8 cellular contexts compared by ENCODE assay signal in the genomic region with DNA sequence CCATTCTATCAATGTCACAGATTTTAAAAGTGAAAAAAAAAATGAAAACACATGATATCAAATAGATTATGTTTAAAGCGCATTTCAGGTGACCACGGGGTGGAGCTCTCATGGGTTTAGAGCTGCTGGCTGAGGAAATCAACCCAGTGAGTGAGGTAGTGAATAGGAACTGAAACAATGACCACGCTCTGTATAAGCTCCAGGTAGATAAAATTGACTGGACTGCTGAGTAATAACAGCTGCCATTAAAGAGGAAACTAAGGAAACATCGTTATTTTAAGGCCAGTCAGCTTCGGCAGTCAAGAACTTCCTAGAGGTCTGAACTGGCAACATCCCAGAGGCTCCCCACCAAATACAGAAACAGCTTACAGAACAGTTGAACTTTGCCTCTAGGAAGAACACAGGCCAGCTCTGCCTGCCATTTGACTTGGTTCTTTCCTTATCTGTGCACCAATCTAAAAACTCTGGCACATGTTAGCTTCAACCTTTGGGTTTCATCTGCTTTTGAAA.
DNase-seq lines count a peak whose midpoint lies in the region; ATAC-seq, FAIRE-seq and TF ChIP-seq lines count a peak whose summit lies in the region.

No MANE protein-coding gene starts in this region.

- TF ChIP-seq EP300 in esophagus muscularis mucosa (IDR thresholded peaks at IDR 0.05) = no peak

- no peak overlapping the region for H3K27ac Mint-ChIP-seq in activated CD8-positive, alpha-beta memory T cell treated with anti-CD3 and anti-CD28 coated beads, Interleukin-2, amount 10 ng/mL, durations not matched to agents 7 days and 5 days

- H3K27me3 Mint-ChIP-seq in activated CD8-positive, alpha-beta memory T cell treated with anti-CD3 and anti-CD28 coated beads, Interleukin-2, amount 10 ng/mL, durations not matched to agents 7 days and 5 days = no peaks in the 10 kb centered on the region

- WGBS in esophagus muscularis mucosa = 40% methylated on average over 5 of the region's 5 CpGs
- 17 to 26% methylated on average over 5 of the region's 5 CpGs for WGBS in pancreas, 2 donors

- intact Hi-C loops in esophagus muscularis mucosa (cut with DNase I) = no loop called here
- intact Hi-C loops in pancreas (cut with DNase I) = no loop called here

- no peak overlapping the region for H3K27ac ChIP-seq in esophagus muscularis mucosa (replicated peaks in 1 of 4)
- no peak overlapping the region for H3K27ac ChIP-seq in pancreas

- TF ChIP-seq CTCF in esophagus muscularis mucosa (IDR thresholded peaks at IDR 0.05) (peak in 2 of 3 experiments; percentile 35 to 38), pancreas (IDR thresholded peaks at IDR 0.05) (peak in 2 of 4 donors; percentile 26 to 38)

- no peaks in the 10 kb centered on the region for H3K4me1 ChIP-seq in esophagus muscularis mucosa
- no peaks in the 10 kb centered on the region for H3K4me1 ChIP-seq in pancreas

- FAIRE-seq in RCC 7860 (lab: Jason Lieb, UNC) (peak; percentile 42), pancreas (lab: Jason Lieb, UNC) (no peak)

- ATAC-seq in activated CD8-positive, alpha-beta memory T cell treated with anti-CD3 and anti-CD28 coated beads, Interleukin-2, amount 10 ng/mL, durations not matched to agents 7 days and 5 days = no peak
- ATAC-seq in GM21515 (IDR thresholded peaks at IDR 0.05; ENCODE audit: unreplicated experiment) (peak; percentile 100), HG03520 (IDR thresholded peaks at IDR 0.05; ENCODE audit: unreplicated experiment) (peak; percentile 100), pancreas (peak; percentile 80 to 98 (median 98))

- H3K27me3 ChIP-seq in esophagus muscularis mucosa = no peaks in the 10 kb centered on the region
- no peaks in the 10 kb centered on the region for H3K27me3 ChIP-seq in pancreas

- H3K9me3 Mint-ChIP-seq in activated CD8-positive, alpha-beta memory T cell treated with anti-CD3 and anti-CD28 coated beads, Interleukin-2, amount 10 ng/mL, durations not matched to agents 7 days and 5 days (ENCODE audit: low read depth) = no peaks in the 10 kb centered on the region

- H3K4me3 ChIP-seq in esophagus muscularis mucosa = no peak overlapping the region
- no peak overlapping the region for H3K4me3 ChIP-seq in pancreas

- H3K4me3 Mint-ChIP-seq in activated CD8-positive, alpha-beta memory T cell treated with anti-CD3 and anti-CD28 coated beads, Interleukin-2, amount 10 ng/mL, durations not matched to agents 7 days and 5 days = no peak overlapping the region

- peak; percentile 50 for DNase-seq in activated CD8-positive, alpha-beta memory T cell treated with anti-CD3 and anti-CD28 coated beads, Interleukin-2, amount 10 ng/mL, durations not matched to agents 7 days and 5 days
- DNase-seq in activated CD8-positive, alpha-beta memory T cell treated with anti-CD3 and anti-CD28 coated beads for 24 hours = no peak
- DNase-seq in RCC 7860 (ENCODE audit: low spot score) (peak; percentile 12), esophagus muscularis mucosa (ENCODE audit: extremely low spot score) (no peak), pancreas (peak in 4 of 6 donors; percentile 22 to 58 (median 33)), epidermal melanocyte (ENCODE audit: insufficient read length, low spot score) (no peak)

- H3K36me3 Mint-ChIP-seq in activated CD8-positive, alpha-beta memory T cell treated with anti-CD3 and anti-CD28 coated beads, Interleukin-2, amount 10 ng/mL, durations not matched to agents 7 days and 5 days = no peaks in the 10 kb centered on the region

- no peaks in the 10 kb centered on the region for H3K9me3 ChIP-seq in esophagus muscularis mucosa
- H3K9me3 ChIP-seq in pancreas = no peaks in the 10 kb centered on the region

- no peak for TF ChIP-seq POLR2A in esophagus muscularis mucosa (IDR thresholded peaks at IDR 0.05; ENCODE audit: low read depth)

- CTCF ChIA-PET in activated CD8-positive, alpha-beta memory T cell treated with anti-CD3 and anti-CD28 coated beads, Interleukin-2, amount 10 ng/mL, durations not matched to agents 7 days and 5 days (lab: Charles Lee) = interaction anchor here (1.1 to 1.9 kb wide), 2 partner anchors 408 to 740 kb away, joined by 5 to 11 read pairs; no protein-coding TSS in a partner anchor

- peaks cover 2% of the 10 kb centered on the region for H3K4me1 Mint-ChIP-seq in activated CD8-positive, alpha-beta memory T cell treated with anti-CD3 and anti-CD28 coated beads, Interleukin-2, amount 10 ng/mL, durations not matched to agents 7 days and 5 days

- H3K36me3 ChIP-seq in esophagus muscularis mucosa (no peaks in the 10 kb centered on the region), pancreas (no peaks in the 10 kb centered on the region)

Comparison
In these comparisons a context has a peak if more than half of its experiments do, and no peak if none do; other contexts are left out.
1. DNase-seq: peak in activated CD8-positive, alpha-beta memory T cell treated with anti-CD3 and anti-CD28 coated beads, Interleukin-2, amount 10 ng/mL, durations not matched to agents 7 days and 5 days (single experiment), RCC 7860 (single experiment) and pancreas (4 of 6); none in activated CD8-positive, alpha-beta memory T cell treated with anti-CD3 and anti-CD28 coated beads for 24 hours (single experiment), esophagus muscularis mucosa (single experiment) and epidermal melanocyte (single experiment).